In genomic region chr14:75096959-75097358, GRCh38 we compare ENCODE assay signal across 16 cellular contexts.
"Had no signal": no experiment of that assay in that cellular context is flagged by ENCODE, and none has a peak within 500 bp of the region (broad histone marks: within the 10 kb centered on the region; RNA-seq: fewer than 3 reads in every experiment).

No MANE protein-coding gene starts in this region.

- DNase-seq: effector memory CD4-positive, alpha-beta T cell; immature natural killer cell; left lung; mesenchymal stem cell; midbrain; naive B cell; occipital lobe; pancreas; stimulated activated CD4-positive, alpha-beta T cell treated with anti-CD3 and anti-CD28 coated beads, Interleukin-4, amount 100 ng/mL, for 1 hour; stimulated activated CD8-positive, alpha-beta memory T cell treated with anti-CD3 and anti-CD28 coated beads, Interleukin-4, amount 100 ng/mL, for 48 hours; stimulated activated naive CD8-positive, alpha-beta T cell treated with anti-CD3 and anti-CD28 coated beads, Interleukin-15, Interleukin-2, amounts not matched to agents 100 U/mL and 50 U/mL, for 24 hours; thyroid gland had no signal

- H3K27me3 ChIP-seq: left lung, pancreas, suprapubic skin, thyroid gland had no signal

- ATAC-seq: esophagus mucosa; left lung; pancreas; stimulated activated effector memory CD8-positive, alpha-beta T cell treated with anti-CD3 and anti-CD28 coated beads, Interleukin-12 subunit alpha, Interleukin-12 subunit beta, amount 100 ng/mL, for 72 hours; stimulated activated naive CD8-positive, alpha-beta T cell treated with anti-CD3 and anti-CD28 coated beads, Interleukin-15, Interleukin-2, amounts not matched to agents 100 U/mL and 50 U/mL, for 24 hours had no signal

- H3K4me1 ChIP-seq: left lung, pancreas, suprapubic skin, thyroid gland had no signal

- H3K4me3 ChIP-seq: left lung, lung, pancreas, suprapubic skin, thyroid gland had no signal

- H3K27ac ChIP-seq: left lung, pancreas, suprapubic skin, thyroid gland had no signal

- H3K9me3 ChIP-seq: left lung, pancreas, suprapubic skin, thyroid gland had no signal
